ENCODE assay signal across 8 cellular contexts in genomic region chr2:25078171-25079049, GRCh38. TPM values are rescaled to one million over a fixed set of nuclear protein-coding genes. Genes with fewer than 3 reads are reported as not detected.
A peak's percentile ranks its signal among the peaks of the same experiment; 100 is the strongest.
DNase-seq lines count a peak whose midpoint lies in the region; ATAC-seq lines count a peak whose summit lies in the region.

No MANE protein-coding gene starts in this region.

- H3K9me3 ChIP-seq in muscle layer of duodenum (ENCODE audit: control insufficient read depth in 1 of 2, low read length in 2 of 2), result no peaks in the 10 kb centered on the region

- peak overlapping the region; percentile 18 for H3K27ac ChIP-seq in muscle layer of duodenum (ENCODE audit: low read length)

- DNase-seq in DMS 273 treated with DMSO at 0.1 percent for 48 hours (lab: John Stamatoyannopoulos, UW) (peak; percentile 10), NCI-H2171 (lab: John Stamatoyannopoulos, UW) (peak; percentile 64), cerebellum (ENCODE audit: low spot score) (peak; percentile 78), Kasumi-1 (lab: John Stamatoyannopoulos, UW) (no peak), mesenteric fat pad (ENCODE audit: low spot score) (no peak)

- H3K36me3 ChIP-seq in muscle layer of duodenum (ENCODE audit: control insufficient read depth in 1 of 2, insufficient read depth in 2 of 2, low read length in 2 of 2), result no peaks in the 10 kb centered on the region

- no peaks in the 10 kb centered on the region for H3K27me3 ChIP-seq in muscle layer of duodenum (ENCODE audit: low read depth, low read length)

- H3K4me1 ChIP-seq in muscle layer of duodenum (ENCODE audit: control insufficient read depth in 1 of 2, insufficient read depth in 2 of 2, low read length in 2 of 2), result peaks cover 0 to 7% of the 10 kb centered on the region in 2 donors

- H3K4me3 ChIP-seq in muscle layer of duodenum (ENCODE audit: low read depth in 1 of 2, low read length in 2 of 2), result peak overlapping the region in 1 of 2 donors; percentile 4

- ATAC-seq in GM21576 (IDR thresholded peaks at IDR 0.05; ENCODE audit: unreplicated experiment) (no peak), GM18498 (IDR thresholded peaks at IDR 0.05; ENCODE audit: unreplicated experiment) (no peak)

RNA-seq across cellular contexts. Expression of gene EFR3B, which starts 36.5 kb away (rescaled TPM):
- total RNA-seq in cerebellum (31.9 TPM), mesenteric fat pad (2.0 TPM)

Comparison
In these comparisons a context has a peak if more than half of its experiments do, and no peak if none do; other contexts are left out.
1. DNase-seq: peak in DMS 273 treated with DMSO at 0.1 percent for 48 hours (single experiment), NCI-H2171 (single experiment) and cerebellum (single experiment); none in Kasumi-1 (0 of 2) and mesenteric fat pad (single experiment).
2. RNA of gene EFR3B, which starts 36.5 kb away (total RNA-seq): 31.9 TPM in cerebellum (single experiment); 2.0 TPM in mesenteric fat pad (single experiment); every median in the first group is over 10 times any median in the second.